Comparison of ENCODE assay signal across 10 cellular contexts in genomic region chr1:31712041-31712440, GRCh38. TPM values are rescaled to one million over a fixed set of nuclear protein-coding genes. Genes with fewer than 3 reads are reported as not detected.
DNase-seq lines count a peak whose midpoint lies in the region; ATAC-seq, FAIRE-seq and TF ChIP-seq lines count a peak whose summit lies in the region.
"Had no signal": no experiment of that assay in that cellular context is flagged by ENCODE, and none has a peak within 500 bp of the region (broad histone marks: within the 10 kb centered on the region; RNA-seq: fewer than 3 reads in every experiment).

No MANE protein-coding gene starts in this region.

- H3K27me3 ChIP-seq in tibial artery, result no peaks in the 10 kb centered on the region

- H3K36me3 Mint-ChIP-seq in brain, result no peaks in the 10 kb centered on the region

- no peak overlapping the region for H3K4me3 Mint-ChIP-seq in brain
- H3K4me3 Mint-ChIP-seq: activated naive CD4-positive, alpha-beta T cell treated with anti-CD3 and anti-CD28 coated beads for 36 hours had no signal

- TF ChIP-seq CTCF in brain (conservative IDR thresholded peaks at IDR 0.05) (no peak), kidney (IDR thresholded peaks at IDR 0.05; ENCODE audit: borderline replicate concordance, extremely low read depth, insufficient read depth) (no peak), tibial artery (IDR thresholded peaks at IDR 0.05) (no peak)

- no peaks in the 10 kb centered on the region for H3K36me3 ChIP-seq in kidney (ENCODE audit: control insufficient read depth in 1 of 2, insufficient read depth in 2 of 2, low read length in 2 of 2)
- no peaks in the 10 kb centered on the region for H3K36me3 ChIP-seq in tibial artery

- ATAC-seq in GM19324 (IDR thresholded peaks at IDR 0.05; ENCODE audit: low FRiP score, unreplicated experiment) (no peak), HG02798 (IDR thresholded peaks at IDR 0.05; ENCODE audit: poor library complexity, unreplicated experiment) (no peak)

- H3K27ac Mint-ChIP-seq in brain, result peak overlapping the region in 4 of 5 experiments; percentile 59 to 93 (median 85)
- H3K27ac Mint-ChIP-seq: activated naive CD4-positive, alpha-beta T cell treated with anti-CD3 and anti-CD28 coated beads for 36 hours had no signal

- H3K9me3 Mint-ChIP-seq in brain, result peaks cover 0 to 9% (median 0%) of the 10 kb centered on the region in 5 experiments
- H3K9me3 Mint-ChIP-seq: activated naive CD4-positive, alpha-beta T cell treated with anti-CD3 and anti-CD28 coated beads for 36 hours had no signal

- peak; percentile 71 for DNase-seq in M059J (ENCODE audit: low read depth)
- peak; percentile 30 for DNase-seq in kidney
- no peak for DNase-seq in tibial artery
- no peak for DNase-seq in nucleus accumbens (lab: John Stamatoyannopoulos, UW)
- DNase-seq: activated naive CD4-positive, alpha-beta T cell treated with anti-CD3 and anti-CD28 coated beads for 36 hours; NCI-H187 had no signal

- H3K4me1 Mint-ChIP-seq in brain, result peaks cover 62% of the 10 kb centered on the region

- peaks cover 10 to 15% of the 10 kb centered on the region in 2 donors for H3K4me1 ChIP-seq in kidney (ENCODE audit: control insufficient read depth in 1 of 2, insufficient read depth in 1 of 2, low read depth in 1 of 2, low read length in 2 of 2)
- peaks cover 22 to 61% (median 45%) of the 10 kb centered on the region in 4 donors for H3K4me1 ChIP-seq in tibial artery

- no peak overlapping the region for H3K4me3 ChIP-seq in kidney (ENCODE audit: low read length in 2 of 2)
- H3K4me3 ChIP-seq in tibial artery, result no peak overlapping the region

- H3K9me3 ChIP-seq in kidney (ENCODE audit: control insufficient read depth in 1 of 2, low read length in 2 of 2) (no peaks in the 10 kb centered on the region), tibial artery (no peaks in the 10 kb centered on the region)

- H3K9ac ChIP-seq in kidney (ENCODE audit: low read length in 2 of 2), result peak overlapping the region in 1 of 2 donors; percentile 3

- H3K27ac ChIP-seq in kidney (ENCODE audit: low read depth in 2 of 2, low read length in 2 of 2), result no peak overlapping the region
- H3K27ac ChIP-seq in tibial artery, result peak overlapping the region; percentile 98 to 99

- intact Hi-C loops in kidney (cut with DNase I) (no loop called here), tibial artery (cut with DNase I; ENCODE audit: low total_unique reads) (no loop called here)

- peaks cover 26% of the 10 kb centered on the region for H3K27me3 Mint-ChIP-seq in brain

- no peak for FAIRE-seq in kidney (lab: Jason Lieb, UNC)
- FAIRE-seq: D721Med had no signal

RNA-seq across cellular contexts. Expression of gene COL16A1, which starts 8.2 kb away (rescaled TPM):
- total RNA-seq in M059J (2014; rRNA removed; shearing (Covaris generic)), result 2.0 and 4.0 TPM in 2 replicates
- 4.9 TPM for polyA plus RNA-seq in brain (ENCODE audit: insufficient read depth, low read depth, low replicate concordance)
- total RNA-seq in kidney, result 29.0 TPM
- 9.2 TPM for polyA plus RNA-seq in kidney (ENCODE audit: insufficient read depth, low read depth, low replicate concordance)

RNA-seq across cellular contexts. Expression of gene ADGRB2, which starts 52.1 kb away (rescaled TPM):
- 8.3 and 16.7 TPM in 2 replicates for total RNA-seq in M059J (2014; rRNA removed; shearing (Covaris generic))
- polyA plus RNA-seq in brain (ENCODE audit: insufficient read depth, low read depth, low replicate concordance) (67.9 TPM), kidney (ENCODE audit: insufficient read depth, low read depth, low replicate concordance) (5.3 TPM)
- total RNA-seq in kidney, result 3.2 TPM

Comparison
In these comparisons a context has a peak if more than half of its experiments do, and no peak if none do; other contexts are left out.
1. DNase-seq: peak in M059J (single experiment) and kidney (single experiment); none in tibial artery (0 of 2) and nucleus accumbens (0 of 56).
2. H3K27ac ChIP-seq: peak in tibial artery (2 of 2); none in kidney (0 of 2).